Comparison of ENCODE assay signal across 1 cellular context in genomic region chr1:916173-917075, GRCh38.
TF ChIP-seq lines count a peak whose summit lies in the region.

No MANE protein-coding gene starts in this region.

TF ChIP-seq in H1, 55 proteins besides CTCF, POLR2A, EP300 and RAD21 (continued from another document):
- TF ChIP-seq TAF7 (optimal IDR thresholded peaks at IDR 0.05; ENCODE audit: borderline replicate concordance, low read depth, low read length) (no peak), POLR2AphosphoS5 (IDR thresholded peaks at IDR 0.05; ENCODE audit: low read depth, low read length) (no peak), NRF1 (IDR thresholded peaks at IDR 0.05; ENCODE audit: low read depth, low read length) (no peak), CTBP2 (IDR thresholded peaks at IDR 0.05; ENCODE audit: borderline replicate concordance, insufficient read depth, insufficient read length, low read length) (no peak), BCL11A (IDR thresholded peaks at IDR 0.05; ENCODE audit: low read depth in 2 of 2, low read length in 2 of 2) (no peak), NANOG (IDR thresholded peaks at IDR 0.05; ENCODE audit: insufficient read depth, low read depth, low read length, poor library complexity, severe bottlenecking) (no peak), ASH2L (IDR thresholded peaks at IDR 0.05; ENCODE audit: low read length) (no peak), RBBP5 (IDR thresholded peaks at IDR 0.05; ENCODE audit: borderline replicate concordance, low read depth, low read length) (no peak)
TF ChIP-seq in H1: peak in this region for 0.
